In the genomic region with DNA sequence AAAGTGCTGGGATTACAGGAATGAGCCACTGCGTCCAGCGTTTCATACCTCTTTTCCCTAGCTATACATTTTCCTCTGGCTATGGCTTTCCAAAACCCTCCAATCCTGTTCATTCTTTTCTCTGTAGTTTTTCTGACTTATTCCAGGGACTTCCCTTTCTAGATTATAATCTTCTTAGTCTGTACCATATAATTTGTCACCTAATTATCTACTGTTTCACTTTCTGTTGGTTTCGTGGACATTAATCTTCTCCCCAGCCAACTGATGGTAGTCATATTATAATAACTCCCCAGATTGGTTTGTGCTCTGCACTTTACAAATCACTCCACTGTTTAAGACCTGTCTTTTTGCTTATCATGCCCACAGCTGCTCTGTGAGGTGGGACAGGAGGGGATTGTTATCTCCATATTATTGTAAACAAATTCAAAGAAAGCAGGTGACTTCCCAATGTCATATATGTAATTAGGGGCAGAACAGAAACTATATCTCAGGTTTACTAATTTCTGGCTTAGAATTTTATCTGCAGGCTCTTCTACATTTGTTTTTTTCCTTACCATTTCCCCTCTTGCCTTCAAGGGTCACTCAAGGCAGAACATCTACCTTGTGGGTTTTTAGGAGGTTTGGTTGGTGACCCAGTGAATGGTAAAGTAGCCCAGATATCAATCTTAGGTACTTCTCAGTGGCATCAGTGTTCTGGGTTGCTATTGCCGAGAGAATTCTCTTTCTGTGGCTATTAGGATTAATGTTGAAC, we compare ENCODE assay signal across 10 cellular contexts. TPM values are rescaled to one million over a fixed set of nuclear protein-coding genes. Genes with fewer than 3 reads are reported as not detected.
A peak's percentile ranks its signal among the peaks of the same experiment; 100 is the strongest.
DNase-seq lines count a peak whose midpoint lies in the region; ATAC-seq and TF ChIP-seq lines count a peak whose summit lies in the region.
"Had no signal": no experiment of that assay in that cellular context is flagged by ENCODE, and none has a peak within 500 bp of the region (broad histone marks: within the 10 kb centered on the region; RNA-seq: fewer than 3 reads in every experiment).

No MANE protein-coding gene starts in this region.

- H4K20me1 ChIP-seq in mammary epithelial cell (ENCODE audit: insufficient read depth, low read length) (no peaks in the 10 kb centered on the region), neural progenitor cell (ENCODE audit: low read depth) (no peaks in the 10 kb centered on the region)

- BruUV-seq in MCF 10A (replicated peaks; lab: Mats Ljungman, UMichigan) (no TSS peak), mammary epithelial cell (replicated peaks; lab: Mats Ljungman, UMichigan) (no TSS peak)

- DNase-seq in MCF 10A (ENCODE audit: unreplicated experiment) (no peak), mammary epithelial cell (no peak), uterus (no peak), NCI-H1092 treated with DMSO at 0.1 percent for 48 hours (lab: John Stamatoyannopoulos, UW) (no peak), neural progenitor cell (ENCODE audit: low spot score) (no peak)
- DNase-seq: DMS79 treated with DMSO at 0.1 percent for 48 hours, foreskin fibroblast had no signal

- H3K4me3 ChIP-seq in mammary epithelial cell (replicated peaks in 1 of 3; ENCODE audit: insufficient read depth in 1 of 3, low read depth in 2 of 3, low read length in 3 of 3) = no peak overlapping the region
- no peak overlapping the region for H3K4me3 ChIP-seq in uterus
- no peak overlapping the region for H3K4me3 ChIP-seq in neural progenitor cell

- H2AFZ ChIP-seq in mammary epithelial cell (ENCODE audit: low read depth, low read length) (no peak overlapping the region), neural progenitor cell (replicated peaks) (no peak overlapping the region)

- TF ChIP-seq POLR2A in uterus (IDR thresholded peaks at IDR 0.05) = no peak

- peak; percentile 41 for ATAC-seq in HG03139 (IDR thresholded peaks at IDR 0.05; ENCODE audit: unreplicated experiment)
- ATAC-seq in HG03521 (IDR thresholded peaks at IDR 0.05; ENCODE audit: unreplicated experiment) = no peak

- H3K27ac ChIP-seq in mammary epithelial cell (ENCODE audit: insufficient read depth, low read depth, low read length) (no peak overlapping the region), uterus (peak overlapping the region; percentile 46 to 54), neural progenitor cell (no peak overlapping the region)

- H3K27me3 ChIP-seq in mammary epithelial cell (ENCODE audit: insufficient read depth, low read length) = no peaks in the 10 kb centered on the region
- H3K27me3 ChIP-seq in uterus = no peaks in the 10 kb centered on the region
- no peaks in the 10 kb centered on the region for H3K27me3 ChIP-seq in neural progenitor cell

- intact Hi-C loops in MCF 10A (cut with micrococcal nuclease) (no loop called here), mammary epithelial cell (cut with micrococcal nuclease) (no loop called here), uterus (cut with DNase I; ENCODE audit: low total_unique reads) (no loop called here)
- intact Hi-C loops in dendritic cell treated with granulocyte-macrophage colony-stimulating factor and Interleukin-4, amounts not matched to agents 40 ng/mL and 50 ng/mL, for 4 days (cut with micrococcal nuclease) = no loop called here

- dilution Hi-C loops in mammary epithelial cell (cut with HindIII; ENCODE audit: low sequenced_read_pairs) = no loop called here

- H3K27me3 Mint-ChIP-seq in MCF 10A (ENCODE audit: insufficient read depth, unreplicated experiment) = no peaks in the 10 kb centered on the region
- H3K27me3 Mint-ChIP-seq in dendritic cell treated with granulocyte-macrophage colony-stimulating factor and Interleukin-4, amounts not matched to agents 40 ng/mL and 50 ng/mL, for 4 days = no peaks in the 10 kb centered on the region
- peaks cover 2% of the 10 kb centered on the region for H3K27me3 Mint-ChIP-seq in neural progenitor cell (ENCODE audit: insufficient read depth, low read depth)

- H3K4me1 Mint-ChIP-seq in MCF 10A (ENCODE audit: insufficient read depth, unreplicated experiment) = peaks cover 24% of the 10 kb centered on the region
- peaks cover 74% of the 10 kb centered on the region for H3K4me1 Mint-ChIP-seq in dendritic cell treated with granulocyte-macrophage colony-stimulating factor and Interleukin-4, amounts not matched to agents 40 ng/mL and 50 ng/mL, for 4 days (ENCODE audit: low read depth)
- peaks cover 36% of the 10 kb centered on the region for H3K4me1 Mint-ChIP-seq in neural progenitor cell

- H3K9me3 Mint-ChIP-seq in MCF 10A (ENCODE audit: unreplicated experiment) = no peaks in the 10 kb centered on the region
- no peaks in the 10 kb centered on the region for H3K9me3 Mint-ChIP-seq in dendritic cell treated with granulocyte-macrophage colony-stimulating factor and Interleukin-4, amounts not matched to agents 40 ng/mL and 50 ng/mL, for 4 days
- no peaks in the 10 kb centered on the region for H3K9me3 Mint-ChIP-seq in neural progenitor cell

- H3K4me3 Mint-ChIP-seq in MCF 10A (ENCODE audit: unreplicated experiment) = no peak overlapping the region
- H3K4me3 Mint-ChIP-seq in dendritic cell treated with granulocyte-macrophage colony-stimulating factor and Interleukin-4, amounts not matched to agents 40 ng/mL and 50 ng/mL, for 4 days = no peak overlapping the region
- no peak overlapping the region for H3K4me3 Mint-ChIP-seq in neural progenitor cell

- whole genome bisulfite sequencing in mammary epithelial cell (ENCODE audit: low coverage, missing lambda C conversion rate) = 89% methylated on average over 3 of the region's 4 CpGs

- H3K36me3 Mint-ChIP-seq in MCF 10A (ENCODE audit: insufficient read depth, unreplicated experiment) = no peaks in the 10 kb centered on the region
- no peaks in the 10 kb centered on the region for H3K36me3 Mint-ChIP-seq in dendritic cell treated with granulocyte-macrophage colony-stimulating factor and Interleukin-4, amounts not matched to agents 40 ng/mL and 50 ng/mL, for 4 days (ENCODE audit: low read depth)
- no peaks in the 10 kb centered on the region for H3K36me3 Mint-ChIP-seq in neural progenitor cell

- CTCF ChIA-PET in MCF 10A (lab: Yijun Ruan, JAX) = interaction anchor here (0.7 to 2.7 kb wide), 5 partner anchors 13 to 193 kb away, joined by 3 to 7 read pairs (median 5); a partner anchor contains a TSS
- CTCF ChIA-PET in mammary epithelial cell (lab: Charles Lee; ENCODE audit: low non-redundant PET) = no interaction called here

- peaks cover 9% of the 10 kb centered on the region for H3F3A ChIP-seq in neural progenitor cell (ENCODE audit: low read depth)

- no peak overlapping the region for H3K9ac ChIP-seq in mammary epithelial cell (ENCODE audit: insufficient read depth, low read length)
- H3K9ac ChIP-seq in neural progenitor cell = no peak overlapping the region

- H3K36me3 ChIP-seq in mammary epithelial cell (ENCODE audit: insufficient read depth, low read length) (no peaks in the 10 kb centered on the region), uterus (no peaks in the 10 kb centered on the region), neural progenitor cell (no peaks in the 10 kb centered on the region)

- H3K4me1 ChIP-seq in mammary epithelial cell (ENCODE audit: insufficient read depth, low read length) (peaks cover 28% of the 10 kb centered on the region), uterus (no peaks in the 10 kb centered on the region), neural progenitor cell (peaks cover 12% of the 10 kb centered on the region)

- H3K9me3 ChIP-seq in mammary epithelial cell (replicated peaks; ENCODE audit: insufficient read depth, low read length) (no peaks in the 10 kb centered on the region), uterus (no peaks in the 10 kb centered on the region), neural progenitor cell (ENCODE audit: low read depth) (no peaks in the 10 kb centered on the region)

- TF ChIP-seq CTCF in MCF 10A (IDR thresholded peaks at IDR 0.05; ENCODE audit: unreplicated experiment) = no peak
- TF ChIP-seq CTCF in mammary epithelial cell (conservative IDR thresholded peaks at IDR 0.05 in 1 of 2, IDR thresholded peaks at IDR 0.05 in 1 of 2; ENCODE audit: extremely low read depth in 1 of 2, insufficient read depth in 1 of 2, low read depth in 1 of 2, low read length in 2 of 2) = no peak
- no peak for TF ChIP-seq CTCF in uterus (IDR thresholded peaks at IDR 0.05)
- TF ChIP-seq CTCF in neural progenitor cell (IDR thresholded peaks at IDR 0.05) = no peak

- H3K4me2 ChIP-seq in mammary epithelial cell (ENCODE audit: insufficient read depth, low read depth, low read length) (no peak overlapping the region), neural progenitor cell (no peak overlapping the region)

- H3K27ac Mint-ChIP-seq in MCF 10A (ENCODE audit: low read depth, unreplicated experiment) (peak overlapping the region; percentile 32), neural progenitor cell (no peak overlapping the region)
- H3K27ac Mint-ChIP-seq in dendritic cell treated with granulocyte-macrophage colony-stimulating factor and Interleukin-4, amounts not matched to agents 40 ng/mL and 50 ng/mL, for 4 days = peak overlapping the region; percentile 54

- peaks cover 84% of the 10 kb centered on the region for H3K79me2 ChIP-seq in mammary epithelial cell (ENCODE audit: insufficient read depth, low read length)
- no peaks in the 10 kb centered on the region for H3K79me2 ChIP-seq in neural progenitor cell (ENCODE audit: low read depth)

- POLR2A ChIA-PET in MCF 10A (lab: Yijun Ruan, JAX) = no interaction called here

- in situ Hi-C loops in mammary epithelial cell (cut with MboI; ENCODE audit: low sequenced_read_pairs in 2 of 2) = no loop called here

RNA-seq across cellular contexts. Expression of a gene that starts 23.9 kb away (rescaled TPM):
- total RNA-seq in MCF 10A (2022) = 41.2 and 56.2 TPM in 2 replicates
- 10 to 100 TPM; 57.0 to 74.0 TPM for total RNA-seq in mammary epithelial cell
- 45.2 TPM for polyA plus RNA-seq in mammary epithelial cell
- 74.4 TPM for polyA minus RNA-seq in mammary epithelial cell
- total RNA-seq in uterus = 100 to 1,000 TPM in 1 of 4 donors, 10 to 100 TPM in 3; 37.6 to 114 (median 56.3) TPM
- 17.3 and 18.9 TPM in 2 replicates for total RNA-seq in neural progenitor cell (ENCODE audit: low replicate concordance)

RNA-seq across cellular contexts. Expression of a gene that starts 38.6 kb away (rescaled TPM):
- total RNA-seq in MCF 10A (2022) (32.6 and 35.7 TPM in 2 replicates), mammary epithelial cell (10 to 100 TPM; 11.5 to 61.4 TPM), uterus (10 to 100 TPM; 10.5 to 46.9 (median 38.1) TPM), neural progenitor cell (ENCODE audit: low replicate concordance) (5.9 and 19.9 TPM in 2 replicates)
- polyA plus RNA-seq in mammary epithelial cell = 92.3 TPM
- 107 TPM for polyA minus RNA-seq in mammary epithelial cell

Comparison
In these comparisons a context has a peak if more than half of its experiments do, and no peak if none do; other contexts are left out.
1. H3K27ac ChIP-seq: peak in uterus (2 of 2); none in mammary epithelial cell (single experiment) and neural progenitor cell (single experiment).